14 cellular contexts compared by ENCODE assay signal in genomic region chr7:157896774-157897555, GRCh38.
DNase-seq lines count a peak whose midpoint lies in the region; ATAC-seq and TF ChIP-seq lines count a peak whose summit lies in the region.
"Had no signal": no experiment of that assay in that cellular context is flagged by ENCODE, and none has a peak within 500 bp of the region (broad histone marks: within the 10 kb centered on the region; RNA-seq: fewer than 3 reads in every experiment).

No MANE protein-coding gene starts in this region.

- peak overlapping the region; percentile 40 for H3K4me3 ChIP-seq in WERI-Rb-1 (ENCODE audit: low read depth, low read length)
- no peak overlapping the region for H3K4me3 ChIP-seq in osteoblast (ENCODE audit: insufficient read depth, low read length)
- H3K4me3 ChIP-seq: GM12878, GM23248 had no signal

- TF ChIP-seq CTCF in WERI-Rb-1 (IDR thresholded peaks at IDR 0.05; ENCODE audit: low read depth, low read length) (no peak), osteoblast (IDR thresholded peaks at IDR 0.05; ENCODE audit: extremely low read depth, low read depth, low read length) (no peak)

- no peaks in the 10 kb centered on the region for H3K36me3 ChIP-seq in WERI-Rb-1
- no peaks in the 10 kb centered on the region for H3K36me3 ChIP-seq in osteoblast (ENCODE audit: insufficient read depth, low read length)

- H3K4me1 ChIP-seq in osteoblast (ENCODE audit: insufficient read depth, low read length) = no peaks in the 10 kb centered on the region
- H3K4me1 ChIP-seq: Caco-2 had no signal

- ATAC-seq in HG03520 (IDR thresholded peaks at IDR 0.05; ENCODE audit: unreplicated experiment) = no peak
- ATAC-seq: CD8-positive, alpha-beta T cell; GM12878 had no signal

- H3K27ac ChIP-seq in WERI-Rb-1 (no peak overlapping the region), osteoblast (ENCODE audit: low read depth, low read length) (no peak overlapping the region)
- H3K27ac ChIP-seq: 22Rv1, GM23248 had no signal

- H3K9me3 ChIP-seq in WERI-Rb-1 (ENCODE audit: severe bottlenecking) (no peaks in the 10 kb centered on the region), osteoblast (ENCODE audit: low read depth, low read length) (no peaks in the 10 kb centered on the region)
- H3K9me3 ChIP-seq: Caco-2 had no signal

- H4K20me1 ChIP-seq in osteoblast (ENCODE audit: insufficient read depth, low read length) = no peaks in the 10 kb centered on the region

- no peaks in the 10 kb centered on the region for H3K27me3 ChIP-seq in WERI-Rb-1 (ENCODE audit: insufficient read depth, low read depth, severe bottlenecking)
- H3K27me3 ChIP-seq in osteoblast (ENCODE audit: insufficient read depth, low read length) = no peaks in the 10 kb centered on the region

- no peaks in the 10 kb centered on the region for H3K79me2 ChIP-seq in osteoblast (ENCODE audit: insufficient read depth, low read length)

- no peak overlapping the region for H3K4me2 ChIP-seq in osteoblast (ENCODE audit: insufficient read depth, low read length)

- DNase-seq in DMS79 treated with DMSO at 0.1 percent for 48 hours (lab: John Stamatoyannopoulos, UW) = peak; percentile 58
- DNase-seq in DMS79 (lab: John Stamatoyannopoulos, UW) = no peak
- no peak for DNase-seq in WERI-Rb-1
- DNase-seq in mesenteric fat pad (ENCODE audit: low spot score) = peak; percentile 72
- DNase-seq in osteoblast (ENCODE audit: insufficient read length, low spot score, missing footprints) = peak; percentile 68
- no peak for DNase-seq in NK-92 treated with Interleukin-12 subunit alpha and Interleukin-12 subunit beta, amount 100 ng/mL, for 24 hours (lab: John Stamatoyannopoulos, UW)
- DNase-seq in superior temporal gyrus (ENCODE audit: extremely low spot score) = no peak
- DNase-seq: Caco-2; CD8-positive, alpha-beta T cell; DMS53; GM23248 had no signal

- no peak overlapping the region for H2AFZ ChIP-seq in osteoblast (ENCODE audit: low read length)
- H2AFZ ChIP-seq: GM23248 had no signal

Comparison
In these comparisons a context has a peak if more than half of its experiments do, and no peak if none do; other contexts are left out.
1. DNase-seq: peak in DMS79 treated with DMSO at 0.1 percent for 48 hours (single experiment), mesenteric fat pad (single experiment) and osteoblast (single experiment); none in DMS79 (single experiment), WERI-Rb-1 (single experiment), NK-92 treated with Interleukin-12 subunit alpha and Interleukin-12 subunit beta, amount 100 ng/mL, for 24 hours (single experiment) and superior temporal gyrus (single experiment).